28 cellular contexts compared by ENCODE assay signal in genomic region chr22:43424201-43424600, GRCh38. TPM values are rescaled to one million over a fixed set of nuclear protein-coding genes. Genes with fewer than 3 reads are reported as not detected.
"Had no signal": no experiment of that assay in that cellular context is flagged by ENCODE, and none has a peak within 500 bp of the region (broad histone marks: within the 10 kb centered on the region; RNA-seq: fewer than 3 reads in every experiment).

No MANE protein-coding gene starts in this region.

- H3K4me3 ChIP-seq: coronary artery, esophagus squamous epithelium, ovary, stomach, testis, tibial artery had no signal

- ATAC-seq: effector memory CD8-positive, alpha-beta T cell; left lobe of liver; natural killer cell treated with Interleukin-12 subunit alpha and Interleukin-12 subunit beta and Interleukin-15 and Interleukin-18, amount 100 ng/mL, for 72 hours; stimulated activated effector memory CD8-positive, alpha-beta T cell treated with anti-CD3 and anti-CD28 coated beads, Interleukin-12 subunit alpha, Interleukin-12 subunit beta, amount 100 ng/mL, for 72 hours had no signal

- H3K36me3 ChIP-seq: esophagus squamous epithelium, ovary, stomach, tibial artery had no signal

- H3K9me3 Mint-ChIP-seq: effector memory CD8-positive, alpha-beta T cell; immature natural killer cell; natural killer cell treated with Interleukin-12 subunit alpha and Interleukin-12 subunit beta and Interleukin-15 and Interleukin-18, amount 100 ng/mL, for 72 hours; stimulated activated effector memory CD8-positive, alpha-beta T cell treated with anti-CD3 and anti-CD28 coated beads, Interleukin-12 subunit alpha, Interleukin-12 subunit beta, amount 100 ng/mL, for 72 hours; type B pancreatic cell had no signal

- H3K27ac Mint-ChIP-seq: effector memory CD8-positive, alpha-beta T cell; immature natural killer cell; natural killer cell treated with Interleukin-12 subunit alpha and Interleukin-12 subunit beta and Interleukin-15 and Interleukin-18, amount 100 ng/mL, for 72 hours; stimulated activated effector memory CD8-positive, alpha-beta T cell treated with anti-CD3 and anti-CD28 coated beads, Interleukin-12 subunit alpha, Interleukin-12 subunit beta, amount 100 ng/mL, for 72 hours; type B pancreatic cell had no signal

- DNase-seq: central memory CD4-positive, alpha-beta T cell; dermis blood vessel endothelial cell; effector memory CD8-positive, alpha-beta T cell; erythroblast; esophagus squamous epithelium; foreskin melanocyte; hypothalamus; immature natural killer cell; mammary epithelial cell; mesendoderm; occipital lobe; ovary; retina; stimulated activated CD4-positive, alpha-beta T cell treated with anti-CD3 and anti-CD28 coated beads, Interleukin-2, amount 100 ng/mL, for 24 hours; stimulated activated CD4-positive, alpha-beta T cell treated with anti-CD3 and anti-CD28 coated beads, Interleukin-4, amount 100 ng/mL, for 24 hours; stimulated activated naive CD4-positive, alpha-beta T cell treated with Interleukin-2 at 50 U/mL for 16 hours; stomach; testis; tibial artery had no signal

- H3K27ac ChIP-seq: coronary artery, esophagus squamous epithelium, ovary, stomach, testis, tibial artery had no signal

- H3K9me3 ChIP-seq: esophagus squamous epithelium, ovary, stomach, testis, tibial artery had no signal

- H3K4me3 Mint-ChIP-seq: effector memory CD8-positive, alpha-beta T cell; immature natural killer cell; natural killer cell treated with Interleukin-12 subunit alpha and Interleukin-12 subunit beta and Interleukin-15 and Interleukin-18, amount 100 ng/mL, for 72 hours; stimulated activated effector memory CD8-positive, alpha-beta T cell treated with anti-CD3 and anti-CD28 coated beads, Interleukin-12 subunit alpha, Interleukin-12 subunit beta, amount 100 ng/mL, for 72 hours; type B pancreatic cell had no signal

- H3K4me1 Mint-ChIP-seq: immature natural killer cell; stimulated activated effector memory CD8-positive, alpha-beta T cell treated with anti-CD3 and anti-CD28 coated beads, Interleukin-12 subunit alpha, Interleukin-12 subunit beta, amount 100 ng/mL, for 72 hours had no signal

- H3K4me1 ChIP-seq: esophagus squamous epithelium, tibial artery had no signal

- FAIRE-seq: endometrium, keratinocyte had no signal

- H3K27me3 ChIP-seq: ovary, testis had no signal

- H3K36me3 Mint-ChIP-seq: immature natural killer cell; natural killer cell treated with Interleukin-12 subunit alpha and Interleukin-12 subunit beta and Interleukin-15 and Interleukin-18, amount 100 ng/mL, for 72 hours; stimulated activated effector memory CD8-positive, alpha-beta T cell treated with anti-CD3 and anti-CD28 coated beads, Interleukin-12 subunit alpha, Interleukin-12 subunit beta, amount 100 ng/mL, for 72 hours; type B pancreatic cell had no signal

RNA-seq across cellular contexts. Expression of gene MPPED1, which starts 12.4 kb away (rescaled TPM):
- total RNA-seq: dermis blood vessel endothelial cell; esophagus squamous epithelium; mammary epithelial cell; natural killer cell treated with Interleukin-12 subunit alpha and Interleukin-12 subunit beta and Interleukin-15 and Interleukin-18, amount 100 ng/mL, for 72 hours; pulmonary artery endothelial cell; subcutaneous adipose tissue had no signal
- polyA plus RNA-seq: immature natural killer cell, keratinocyte, mammary epithelial cell had no signal
